In the genomic region with DNA sequence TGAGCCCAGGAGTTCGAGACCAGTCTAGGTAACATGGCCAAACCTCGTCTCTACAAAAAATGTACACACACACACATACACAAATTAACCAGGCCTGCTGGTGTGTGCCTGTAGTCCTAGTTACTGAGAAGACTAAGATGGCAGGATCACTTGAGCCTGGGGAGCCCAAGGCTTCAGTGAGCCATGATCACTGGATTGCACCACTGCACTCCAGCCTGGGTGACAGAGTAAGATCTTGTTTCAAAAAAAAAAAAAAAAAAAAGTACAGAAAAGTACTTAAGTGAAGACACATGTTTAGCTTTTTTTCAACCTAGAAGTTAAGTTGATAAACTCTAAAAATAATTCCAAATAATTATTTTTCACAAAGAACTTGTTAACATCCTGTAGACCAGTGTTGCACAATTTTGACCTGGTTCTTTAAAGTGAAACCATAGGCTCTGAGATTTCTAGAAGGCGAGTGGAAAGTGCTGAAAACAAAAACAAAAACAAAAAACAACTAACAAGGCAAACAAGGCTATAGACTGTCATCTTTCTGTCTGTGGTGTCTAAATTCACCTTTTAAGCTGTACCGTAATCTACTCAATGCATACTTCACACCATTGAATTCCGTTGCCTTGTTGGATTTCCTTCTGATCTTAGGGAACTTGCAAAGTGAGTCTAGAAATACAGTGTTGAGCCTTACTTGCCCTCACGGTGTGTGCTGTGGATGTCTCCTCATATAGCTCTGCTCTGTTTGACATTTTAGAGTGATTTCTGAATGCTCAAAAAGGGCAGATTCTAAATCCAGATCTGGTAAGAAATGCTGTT, we compare ENCODE assay signal across 29 cellular contexts.
DNase-seq lines count a peak whose midpoint lies in the region; ATAC-seq and TF ChIP-seq lines count a peak whose summit lies in the region.
"Had no signal": no experiment of that assay in that cellular context is flagged by ENCODE, and none has a peak within 500 bp of the region (broad histone marks: within the 10 kb centered on the region; RNA-seq: fewer than 3 reads in every experiment).

No MANE protein-coding gene starts in this region.

- peaks cover 40% of the 10 kb centered on the region for H3K4me1 Mint-ChIP-seq in activated naive CD4-positive, alpha-beta T cell treated with anti-CD3 and anti-CD28 coated beads, Interleukin-2, amount 50 U/mL, for 24 hours

- 90 to 93% methylated on average over 6 of the region's 6 CpGs for WGBS in thyroid gland, 2 donors

- H3F3A ChIP-seq in PC-9 (ENCODE audit: insufficient read depth, low read depth): no peaks in the 10 kb centered on the region

- ATAC-seq in HG02840 (IDR thresholded peaks at IDR 0.05; ENCODE audit: low FRiP score, unreplicated experiment) (no peak), GM21447 (IDR thresholded peaks at IDR 0.05; ENCODE audit: unreplicated experiment) (no peak)
- ATAC-seq: activated T-cell treated with anti-CD3 and anti-CD28 coated beads, Interleukin-2, amount 50 U/mL, for 4 hours; left lobe of liver had no signal

- peak overlapping the region; percentile 55 for H2AFZ ChIP-seq in PC-9

- H3K36me3 ChIP-seq in PC-9 (ENCODE audit: low read depth): no peaks in the 10 kb centered on the region
- no peaks in the 10 kb centered on the region for H3K36me3 ChIP-seq in thyroid gland
- H3K36me3 ChIP-seq: HAP-1, heart right ventricle, uterus had no signal

- H4K20me1 ChIP-seq in PC-9 (ENCODE audit: insufficient read depth): no peaks in the 10 kb centered on the region

- H3K4me3 ChIP-seq in PC-9 (no peak overlapping the region), thyroid gland (replicated peaks in 1 of 3) (no peak overlapping the region)
- H3K4me3 ChIP-seq: HAP-1, heart right ventricle, testis, uterus had no signal

- H3K27me3 ChIP-seq in PC-9 (ENCODE audit: insufficient read depth, low read depth): no peaks in the 10 kb centered on the region
- H3K27me3 ChIP-seq in thyroid gland: no peaks in the 10 kb centered on the region
- H3K27me3 ChIP-seq: heart right ventricle, testis, uterus had no signal

- no peaks in the 10 kb centered on the region for H3K9me3 ChIP-seq in PC-9 (ENCODE audit: insufficient read depth, low read depth)
- no peaks in the 10 kb centered on the region for H3K9me3 ChIP-seq in thyroid gland
- H3K9me3 ChIP-seq: HAP-1, testis, uterus had no signal

- H3K27ac ChIP-seq in PC-9 (no peak overlapping the region), thyroid gland (no peak overlapping the region)
- H3K27ac ChIP-seq: heart right ventricle, KMS-11, testis, uterus had no signal

- no TSS peak for BruUV-seq in PC-9 (replicated peaks; lab: Mats Ljungman, UMichigan)

- TF ChIP-seq CTCF in PC-9 (conservative IDR thresholded peaks at IDR 0.05) (no peak), thyroid gland (IDR thresholded peaks at IDR 0.05) (no peak)

- H3K4me2 ChIP-seq in PC-9: no peak overlapping the region
- H3K4me2 ChIP-seq: KMS-11 had no signal

- H3K4me1 ChIP-seq in PC-9 (replicated peaks; ENCODE audit: insufficient read depth) (no peaks in the 10 kb centered on the region), thyroid gland (no peaks in the 10 kb centered on the region)
- H3K4me1 ChIP-seq: HAP-1, heart right ventricle, testis, uterus had no signal

- H3K79me2 ChIP-seq in PC-9 (ENCODE audit: low read depth): no peaks in the 10 kb centered on the region

- no peak for DNase-seq in activated naive CD4-positive, alpha-beta T cell (lab: John Stamatoyannopoulos, UW)
- DNase-seq in PC-9 (no peak), fibroblast of gingiva (ENCODE audit: low read depth) (peak; percentile 72), thyroid gland (peak; percentile 28 to 48), hippocampal formation (lab: John Stamatoyannopoulos, UW) (no peak)
- DNase-seq: 8988T; activated B cell treated with CpG ODN at 0.5 μM for 24 hours; activated CD4-positive, alpha-beta T cell treated with anti-CD3 and anti-CD28 coated beads, Interleukin-2, amount 50 U/mL, for 1 hour; activated T-cell treated with anti-CD3 and anti-CD28 coated beads, Interleukin-2, amount 50 U/mL, for 4 hours; amygdala; CD4-positive, alpha-beta memory T cell; DMS 273 treated with DMSO at 0.1 percent for 48 hours; heart right ventricle; NCI-H1048; NCI-H1694 treated with DMSO at 0.1 percent for 48 hours; NCI-H2171 treated with DMSO at 0.1 percent for 48 hours; NCI-H524; occipital lobe; SHP77 treated with DMSO at 0.1 percent for 48 hours; stimulated activated CD4-positive, alpha-beta T cell treated with anti-CD3 and anti-CD28 coated beads, Interleukin-15, amount 100 ng/mL, for 24 hours; T1000; testis; uterus had no signal

- TF ChIP-seq POLR2A in thyroid gland (IDR thresholded peaks at IDR 0.05): no peak

- intact Hi-C loops in PC-9 (cut with micrococcal nuclease; ENCODE audit: unreplicated experiment): no loop called here
- intact Hi-C loops in thyroid gland (cut with DNase I): no loop called here

- peak overlapping the region; percentile 37 for H3K4me3 Mint-ChIP-seq in activated naive CD4-positive, alpha-beta T cell treated with anti-CD3 and anti-CD28 coated beads, Interleukin-2, amount 50 U/mL, for 24 hours
- H3K4me3 Mint-ChIP-seq: activated T-cell treated with anti-CD3 and anti-CD28 coated beads, Interleukin-2, amount 50 U/mL, for 4 hours; CD4-positive, alpha-beta memory T cell had no signal

- H3K27ac Mint-ChIP-seq in activated naive CD4-positive, alpha-beta T cell treated with anti-CD3 and anti-CD28 coated beads, Interleukin-2, amount 50 U/mL, for 24 hours: no peak overlapping the region
- H3K27ac Mint-ChIP-seq: activated B cell treated with CpG ODN at 0.5 μM for 24 hours; CD4-positive, alpha-beta memory T cell had no signal

- no peaks in the 10 kb centered on the region for H3K9me3 Mint-ChIP-seq in activated naive CD4-positive, alpha-beta T cell treated with anti-CD3 and anti-CD28 coated beads, Interleukin-2, amount 50 U/mL, for 24 hours

- H3K9me2 ChIP-seq in PC-9 (ENCODE audit: insufficient read depth): no peaks in the 10 kb centered on the region

- H3K27me3 Mint-ChIP-seq in activated naive CD4-positive, alpha-beta T cell treated with anti-CD3 and anti-CD28 coated beads, Interleukin-2, amount 50 U/mL, for 24 hours: no peaks in the 10 kb centered on the region
- H3K27me3 Mint-ChIP-seq: activated B cell treated with CpG ODN at 0.5 μM for 24 hours; CD4-positive, alpha-beta memory T cell had no signal

- CTCF ChIA-PET in PC-9 (lab: Charles Lee): no interaction called here

- H3K36me3 Mint-ChIP-seq in activated naive CD4-positive, alpha-beta T cell treated with anti-CD3 and anti-CD28 coated beads, Interleukin-2, amount 50 U/mL, for 24 hours: peaks cover 5% of the 10 kb centered on the region
- H3K36me3 Mint-ChIP-seq: CD4-positive, alpha-beta memory T cell had no signal

- POLR2A ChIA-PET in PC-9 (lab: Charles Lee; ENCODE audit: unreplicated experiment): no interaction called here

Comparison
In these comparisons a context has a peak if more than half of its experiments do, and no peak if none do; other contexts are left out.
1. DNase-seq: peak in fibroblast of gingiva (single experiment) and thyroid gland (2 of 2); none in activated naive CD4-positive, alpha-beta T cell (0 of 4), PC-9 (0 of 2) and hippocampal formation (0 of 2).